ENCODE assay signal across 8 cellular contexts in genomic region chr3:50610992-50611463, GRCh38. TPM values are rescaled to one million over a fixed set of nuclear protein-coding genes. Genes with fewer than 3 reads are reported as not detected.
DNase-seq lines count a peak whose midpoint lies in the region; ATAC-seq and TF ChIP-seq lines count a peak whose summit lies in the region.

No MANE protein-coding gene starts in this region.

- peak overlapping the region; percentile 83 for H3K4me3 ChIP-seq in upper lobe of right lung

- H3K27me3 Mint-ChIP-seq in activated naive CD4-positive, alpha-beta T cell treated with anti-CD3 and anti-CD28 coated beads for 36 hours (ENCODE audit: low read depth) = no peaks in the 10 kb centered on the region
- H3K27me3 Mint-ChIP-seq in MCF 10A (ENCODE audit: insufficient read depth, unreplicated experiment) (no peaks in the 10 kb centered on the region), memory B cell (no peaks in the 10 kb centered on the region)

- peak; percentile 18 for DNase-seq in activated naive CD4-positive, alpha-beta T cell treated with anti-CD3 and anti-CD28 coated beads for 36 hours
- no peak for DNase-seq in activated naive CD4-positive, alpha-beta T cell treated with Interleukin-2 at 50 U/mL for 16 hours
- DNase-seq in MCF 10A (ENCODE audit: unreplicated experiment) = no peak
- DNase-seq in memory B cell (ENCODE audit: low spot score in 2 of 2) = no peak
- DNase-seq in upper lobe of right lung = no peak
- DNase-seq in NCI-H446 treated with DMSO at 0.1 percent for 48 hours (lab: John Stamatoyannopoulos, UW) = no peak

- ATAC-seq in memory B cell (ENCODE audit: low read depth) = no peak
- no peak for ATAC-seq in upper lobe of right lung
- no peak for ATAC-seq in GM21737 (IDR thresholded peaks at IDR 0.05; ENCODE audit: unreplicated experiment)
- ATAC-seq in GM18870 (IDR thresholded peaks at IDR 0.05; ENCODE audit: unreplicated experiment) = no peak

- POLR2A ChIA-PET in MCF 10A (lab: Yijun Ruan, JAX) = interaction anchor here (1.0 to 5.3 kb wide), 3 partner anchors 9 to 41 kb away, joined by 3 to 48 read pairs (median 34); partner anchors contain the start of genes C3orf18 and HEMK1

- no peaks in the 10 kb centered on the region for H3K9me3 ChIP-seq in upper lobe of right lung

- peak overlapping the region; percentile 91 for H3K27ac ChIP-seq in upper lobe of right lung

- intact Hi-C loops in activated naive CD4-positive, alpha-beta T cell treated with anti-CD3 and anti-CD28 coated beads for 36 hours (cut with micrococcal nuclease) = loop anchor here (1.0 to 10.0 kb wide), 3 partner anchors 10 to 1664 kb away; partner anchors contain the start of genes GNAI2 and WDR82
- intact Hi-C loops in MCF 10A (cut with micrococcal nuclease) (loop anchor here (5.0 to 10.0 kb wide), 2 partner anchors 264 to 1064 kb away; partner anchors contain the start of genes TEX264 and ZMYND10), upper lobe of right lung (cut with DNase I) (no loop called here)

- H3K27me3 ChIP-seq in upper lobe of right lung = no peaks in the 10 kb centered on the region

- CTCF ChIA-PET in activated naive CD4-positive, alpha-beta T cell treated with anti-CD3 and anti-CD28 coated beads for 36 hours (lab: Charles Lee) = interaction anchor here (0.6 to 13.4 kb wide), 8 partner anchors 11 to 1630 kb away, joined by 3 to 376 read pairs (median 51); partner anchors contain the start of genes C3orf18 and HEMK1
- CTCF ChIA-PET in MCF 10A (lab: Yijun Ruan, JAX) = interaction anchor here (0.6 to 13.5 kb wide), 6 partner anchors 10 to 177 kb away, joined by 3 to 397 read pairs (median 38); partner anchors contain the start of genes C3orf18 and HEMK1

- TSS peak; percentile 31 for BruUV-seq in MCF 10A (replicated peaks; lab: Mats Ljungman, UMichigan)

- H3K4me3 Mint-ChIP-seq in activated naive CD4-positive, alpha-beta T cell treated with anti-CD3 and anti-CD28 coated beads for 36 hours = peak overlapping the region; percentile 96
- H3K4me3 Mint-ChIP-seq in MCF 10A (ENCODE audit: unreplicated experiment) = peak overlapping the region; percentile 93
- peak overlapping the region; percentile 87 for H3K4me3 Mint-ChIP-seq in memory B cell

- TF ChIP-seq CTCF in MCF 10A (IDR thresholded peaks at IDR 0.05; ENCODE audit: unreplicated experiment) (no peak), upper lobe of right lung (IDR thresholded peaks at IDR 0.05) (no peak)

- H3K27ac Mint-ChIP-seq in activated naive CD4-positive, alpha-beta T cell treated with anti-CD3 and anti-CD28 coated beads for 36 hours = peak overlapping the region; percentile 100
- H3K27ac Mint-ChIP-seq in MCF 10A (ENCODE audit: low read depth, unreplicated experiment) (peak overlapping the region; percentile 42), memory B cell (peak overlapping the region; percentile 56)

- H3K4me1 Mint-ChIP-seq in activated naive CD4-positive, alpha-beta T cell treated with anti-CD3 and anti-CD28 coated beads for 36 hours (ENCODE audit: low read depth) = peaks cover 35% of the 10 kb centered on the region
- peaks cover 34% of the 10 kb centered on the region for H3K4me1 Mint-ChIP-seq in MCF 10A (ENCODE audit: insufficient read depth, unreplicated experiment)
- peaks cover 27% of the 10 kb centered on the region for H3K4me1 Mint-ChIP-seq in memory B cell

- H3K9me3 Mint-ChIP-seq in activated naive CD4-positive, alpha-beta T cell treated with anti-CD3 and anti-CD28 coated beads for 36 hours = no peaks in the 10 kb centered on the region
- H3K9me3 Mint-ChIP-seq in MCF 10A (ENCODE audit: unreplicated experiment) = no peaks in the 10 kb centered on the region
- H3K9me3 Mint-ChIP-seq in memory B cell = no peaks in the 10 kb centered on the region

- H3K4me1 ChIP-seq in upper lobe of right lung = peaks cover 62% of the 10 kb centered on the region

- H3K36me3 Mint-ChIP-seq in activated naive CD4-positive, alpha-beta T cell treated with anti-CD3 and anti-CD28 coated beads for 36 hours (ENCODE audit: low read depth) = peaks cover 75% of the 10 kb centered on the region
- peaks cover 5% of the 10 kb centered on the region for H3K36me3 Mint-ChIP-seq in MCF 10A (ENCODE audit: insufficient read depth, unreplicated experiment)
- no peaks in the 10 kb centered on the region for H3K36me3 Mint-ChIP-seq in memory B cell

- H3K36me3 ChIP-seq in upper lobe of right lung = peaks cover 29% of the 10 kb centered on the region

RNA-seq across cellular contexts. Expression of gene CISH, which starts 0.5 kb away (rescaled TPM):
- 100 to 1,000 TPM; 136 to 138 TPM for total RNA-seq in activated naive CD4-positive, alpha-beta T cell treated with anti-CD3 and anti-CD28 coated beads for 36 hours
- 0.26 and 0.59 TPM in 2 replicates for total RNA-seq in MCF 10A (2022)
- 71.6 TPM for total RNA-seq in upper lobe of right lung

RNA-seq across cellular contexts. Expression of gene MAPKAPK3, which starts 5.9 kb away (rescaled TPM):
- 100 to 1,000 TPM; 105 to 106 TPM for total RNA-seq in activated naive CD4-positive, alpha-beta T cell treated with anti-CD3 and anti-CD28 coated beads for 36 hours
- total RNA-seq in MCF 10A (2022) (53.9 and 54.4 TPM in 2 replicates), upper lobe of right lung (60.8 TPM)

RNA-seq across cellular contexts. Expression of gene HEMK1, which starts 41.7 kb away (rescaled TPM):
- total RNA-seq in activated naive CD4-positive, alpha-beta T cell treated with anti-CD3 and anti-CD28 coated beads for 36 hours = 10 to 100 TPM; 27.0 to 30.4 TPM
- total RNA-seq in MCF 10A (2022) = 19.9 and 23.8 TPM in 2 replicates
- 28.3 TPM for total RNA-seq in upper lobe of right lung

RNA-seq across cellular contexts. Expression of gene C3orf18, which starts 43.5 kb away (rescaled TPM):
- total RNA-seq in activated naive CD4-positive, alpha-beta T cell treated with anti-CD3 and anti-CD28 coated beads for 36 hours = 1 to 10 TPM; 3.1 to 3.8 TPM
- 1.3 and 1.9 TPM in 2 replicates for total RNA-seq in MCF 10A (2022)
- 6.9 TPM for total RNA-seq in upper lobe of right lung

Comparison
In these comparisons a context has a peak if more than half of its experiments do, and no peak if none do; other contexts are left out.
1. H3K27ac Mint-ChIP-seq: peak in every context shown above with its lines; median percentile 100 in activated naive CD4-positive, alpha-beta T cell treated with anti-CD3 and anti-CD28 coated beads for 36 hours; 56 in memory B cell; 42 in MCF 10A.
2. RNA of gene CISH, which starts 0.5 kb away (total RNA-seq): 136 to 138 TPM in activated naive CD4-positive, alpha-beta T cell treated with anti-CD3 and anti-CD28 coated beads for 36 hours and 71.6 TPM in upper lobe of right lung (single experiment); 0.26 to 0.59 TPM in MCF 10A; every median in the first group is over 10 times any median in the second.
3. Peak in every context shown above with its lines, with median percentiles within 50 percentile points of each other: H3K4me3 Mint-ChIP-seq.